ENCODE assay signal across 9 cellular contexts in the genomic region with DNA sequence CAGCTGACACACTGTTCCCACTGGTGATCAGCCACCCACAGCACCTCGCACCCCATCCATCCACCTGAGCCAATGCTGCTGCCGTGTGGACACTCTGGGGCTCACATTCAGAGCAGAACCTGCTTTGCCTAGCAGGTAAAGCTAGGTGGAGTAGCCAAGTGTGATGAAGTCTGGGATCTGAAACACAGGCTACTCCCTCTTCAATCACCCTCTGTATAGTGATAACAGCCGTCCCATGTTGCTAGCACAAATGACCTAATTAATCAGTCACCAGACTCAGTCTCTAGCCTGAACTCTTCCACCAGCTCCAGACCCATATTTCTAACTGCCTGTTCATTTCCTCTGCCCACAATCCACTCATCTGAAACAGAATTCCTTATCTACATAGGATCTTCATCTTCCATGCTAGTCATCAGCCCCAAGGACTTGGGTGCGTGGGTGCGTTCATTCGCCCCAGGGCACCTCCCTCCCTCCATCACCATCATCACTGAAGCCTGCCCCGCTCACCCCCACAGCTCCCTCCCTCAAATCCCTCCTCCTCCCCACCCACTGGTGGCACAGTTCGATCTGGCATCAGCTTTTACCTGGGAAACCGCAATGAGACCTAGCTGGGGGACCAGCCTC. TPM values are rescaled to one million over a fixed set of nuclear protein-coding genes. Genes with fewer than 3 reads are reported as not detected.
DNase-seq lines count a peak whose midpoint lies in the region; ATAC-seq, FAIRE-seq and TF ChIP-seq lines count a peak whose summit lies in the region.
"Had no signal": no experiment of that assay in that cellular context is flagged by ENCODE, and none has a peak within 500 bp of the region (broad histone marks: within the 10 kb centered on the region; RNA-seq: fewer than 3 reads in every experiment).

No MANE protein-coding gene starts in this region.

- ATAC-seq in activated T-cell treated with anti-CD3 and anti-CD28 coated beads, Interleukin-2, amount 50 U/mL, for 72 hours (replicated peaks in 1 of 2) = peak; percentile 48 to 57

- peaks cover 86% of the 10 kb centered on the region for H3K4me1 Mint-ChIP-seq in activated T-cell treated with anti-CD3 and anti-CD28 coated beads, Interleukin-2, amount 50 U/mL, for 72 hours (ENCODE audit: low read depth)

- peaks cover 0 to 12% of the 10 kb centered on the region in 2 donors for H3K36me3 Mint-ChIP-seq in activated T-cell treated with anti-CD3 and anti-CD28 coated beads, Interleukin-2, amount 50 U/mL, for 72 hours (ENCODE audit: insufficient read depth in 2 of 2)

- H3K27ac ChIP-seq in transverse colon = no peak overlapping the region
- H3K27ac ChIP-seq: ascending aorta had no signal

- peak overlapping the region; percentile 13 to 45 for H3K4me3 Mint-ChIP-seq in activated T-cell treated with anti-CD3 and anti-CD28 coated beads, Interleukin-2, amount 50 U/mL, for 72 hours

- 81% methylated on average over 9 of the region's 9 CpGs; no CpG with 5 or more reads in 1 of the 2 donors for WGBS in transverse colon (ENCODE audit: low coverage in 1 of 2), 2 donors

- in situ Hi-C loops in transverse colon (cut with MboI; ENCODE audit: low pct_ligation_motif_present in 1 of 4, low pct_unique_long_range_greater_than_20kb in 1 of 4, low sequenced_read_pairs in 3 of 4) = no loop called here

- no peak for TF ChIP-seq EP300 in transverse colon (IDR thresholded peaks at IDR 0.05; ENCODE audit: low read depth)

- H3K9me3 ChIP-seq in transverse colon = no peaks in the 10 kb centered on the region
- H3K9me3 ChIP-seq: ascending aorta had no signal

- H3K36me3 ChIP-seq in transverse colon = no peaks in the 10 kb centered on the region
- H3K36me3 ChIP-seq: ascending aorta had no signal

- peak overlapping the region; percentile 73 for H3K27ac Mint-ChIP-seq in activated T-cell treated with anti-CD3 and anti-CD28 coated beads, Interleukin-2, amount 50 U/mL, for 72 hours

- no peaks in the 10 kb centered on the region for H3K27me3 ChIP-seq in transverse colon
- H3K27me3 ChIP-seq: ascending aorta had no signal

- intact Hi-C loops in transverse colon (cut with DNase I; ENCODE audit: low total_unique reads) = no loop called here

- no peaks in the 10 kb centered on the region for H3K9me3 Mint-ChIP-seq in activated T-cell treated with anti-CD3 and anti-CD28 coated beads, Interleukin-2, amount 50 U/mL, for 72 hours

- H3K27me3 Mint-ChIP-seq in activated T-cell treated with anti-CD3 and anti-CD28 coated beads, Interleukin-2, amount 50 U/mL, for 72 hours (ENCODE audit: low read depth) = no peaks in the 10 kb centered on the region

- no peak overlapping the region for H3K4me3 ChIP-seq in transverse colon
- H3K4me3 ChIP-seq: ascending aorta had no signal

- peak; percentile 31 for DNase-seq in stimulated activated CD4-positive, alpha-beta T cell treated with anti-CD3 and anti-CD28 coated beads, Interleukin-4, amount 100 ng/mL, for 24 hours
- DNase-seq in stimulated activated CD4-positive, alpha-beta T cell treated with anti-CD3 and anti-CD28 coated beads, Interleukin-2, amount 100 ng/mL, for 48 hours = no peak
- no peak for DNase-seq in activated T-cell treated with anti-CD3 and anti-CD28 coated beads, Interleukin-2, amount 50 U/mL, for 72 hours
- peak; percentile 40 for DNase-seq in iris pigment epithelial cell (ENCODE audit: low read depth)
- no peak for DNase-seq in transverse colon
- no peak for DNase-seq in islet precursor cell
- no peak for DNase-seq in SIG-M5 (lab: John Stamatoyannopoulos, UW)
- DNase-seq in D721Med (ENCODE audit: insufficient read length, low spot score) = no peak

- peaks cover 33 to 76% (median 48%) of the 10 kb centered on the region in 4 donors for H3K4me1 ChIP-seq in transverse colon

- FAIRE-seq in D721Med (lab: Jason Lieb, UNC) = no peak

- TF ChIP-seq POLR2A in transverse colon (IDR thresholded peaks at IDR 0.05) = no peak

- peak in 4 of 5 experiments; percentile 8 to 54 (median 28) for TF ChIP-seq CTCF in transverse colon (IDR thresholded peaks at IDR 0.05)
- TF ChIP-seq CTCF in D721Med (IDR thresholded peaks at IDR 0.05; ENCODE audit: insufficient read depth, missing control alignments) = no peak

RNA-seq across cellular contexts. Expression of a gene that starts 19.8 kb away (rescaled TPM):
- 100 to 1,000 TPM; 175 to 207 TPM for total RNA-seq in activated T-cell treated with anti-CD3 and anti-CD28 coated beads, Interleukin-2, amount 50 U/mL, for 72 hours
- total RNA-seq in transverse colon = 100 to 1,000 TPM in 3 of 4 donors, 10 to 100 TPM in 1; 87.2 to 152 (median 131) TPM

Comparison
In these comparisons a context has a peak if more than half of its experiments do, and no peak if none do; other contexts are left out.
1. DNase-seq: peak in stimulated activated CD4-positive, alpha-beta T cell treated with anti-CD3 and anti-CD28 coated beads, Interleukin-4, amount 100 ng/mL, for 24 hours (single experiment) and iris pigment epithelial cell (single experiment); none in stimulated activated CD4-positive, alpha-beta T cell treated with anti-CD3 and anti-CD28 coated beads, Interleukin-2, amount 100 ng/mL, for 48 hours (0 of 2), activated T-cell treated with anti-CD3 and anti-CD28 coated beads, Interleukin-2, amount 50 U/mL, for 72 hours (0 of 2), transverse colon (single experiment), islet precursor cell (single experiment), SIG-M5 (single experiment) and D721Med (single experiment).